Comparison of ENCODE assay signal across 2 cellular contexts in the genomic region with DNA sequence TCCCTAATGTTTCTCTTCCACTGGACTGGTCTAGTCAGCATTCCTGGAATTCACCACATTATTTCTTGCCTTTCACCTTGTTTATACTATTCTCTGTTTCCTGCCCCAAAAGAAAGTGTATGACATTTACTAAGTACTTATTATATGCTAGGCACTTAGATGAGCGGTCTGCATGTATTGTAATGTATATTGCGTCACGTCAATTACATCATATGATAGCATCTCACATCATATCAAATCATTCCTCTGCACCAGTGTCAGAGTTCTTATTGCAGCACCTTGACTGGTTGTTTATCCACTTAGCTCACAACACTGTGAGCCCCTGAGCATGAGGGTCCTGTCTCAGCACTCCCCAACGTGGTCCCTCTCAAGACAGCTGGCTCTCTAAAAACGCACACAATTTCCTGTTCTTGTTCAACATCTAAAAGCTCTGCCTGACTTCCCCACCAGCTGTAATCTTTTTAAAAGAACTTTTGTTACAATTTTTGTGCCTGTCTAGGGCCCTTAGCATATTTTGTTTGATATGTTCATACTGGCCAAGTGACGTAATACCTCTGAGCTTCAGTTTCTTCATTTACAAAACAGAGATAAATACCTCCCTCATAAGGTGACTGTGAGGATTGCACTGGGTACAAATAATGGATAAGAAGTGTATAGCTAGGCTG.
TF ChIP-seq lines count a peak whose summit lies in the region.

No MANE protein-coding gene starts in this region.

TF ChIP-seq in A549, 52 proteins besides CTCF, POLR2A, EP300 and RAD21 (continued from another document):
- TF ChIP-seq, protein P1, sequence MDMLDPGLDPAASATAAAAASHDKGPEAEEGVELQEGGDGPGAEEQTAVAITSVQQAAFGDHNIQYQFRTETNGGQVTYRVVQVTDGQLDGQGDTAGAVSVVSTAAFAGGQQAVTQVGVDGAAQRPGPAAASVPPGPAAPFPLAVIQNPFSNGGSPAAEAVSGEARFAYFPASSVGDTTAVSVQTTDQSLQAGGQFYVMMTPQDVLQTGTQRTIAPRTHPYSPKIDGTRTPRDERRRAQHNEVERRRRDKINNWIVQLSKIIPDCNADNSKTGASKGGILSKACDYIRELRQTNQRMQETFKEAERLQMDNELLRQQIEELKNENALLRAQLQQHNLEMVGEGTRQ (IDR thresholded peaks at IDR 0.05), result no peak
TF ChIP-seq in A549: peak in this region for 1.

TF ChIP-seq in GM12878, 131 proteins besides CTCF, POLR2A, EP300 and RAD21 (continued from another document):
- peak; percentile 27; the same call in 1 of the 2 replicates for TF ChIP-seq SMC3 (IDR thresholded peaks at IDR 0.05; ENCODE audit: borderline replicate concordance, low read length)
- peak; percentile 49; the same call in 1 of the 2 replicates for TF ChIP-seq ATF7 (IDR thresholded peaks at IDR 0.05; ENCODE audit: low read depth)
TF ChIP-seq in GM12878: peak in this region for 2.
